Comparison of ENCODE assay signal across 11 cellular contexts in the genomic region with DNA sequence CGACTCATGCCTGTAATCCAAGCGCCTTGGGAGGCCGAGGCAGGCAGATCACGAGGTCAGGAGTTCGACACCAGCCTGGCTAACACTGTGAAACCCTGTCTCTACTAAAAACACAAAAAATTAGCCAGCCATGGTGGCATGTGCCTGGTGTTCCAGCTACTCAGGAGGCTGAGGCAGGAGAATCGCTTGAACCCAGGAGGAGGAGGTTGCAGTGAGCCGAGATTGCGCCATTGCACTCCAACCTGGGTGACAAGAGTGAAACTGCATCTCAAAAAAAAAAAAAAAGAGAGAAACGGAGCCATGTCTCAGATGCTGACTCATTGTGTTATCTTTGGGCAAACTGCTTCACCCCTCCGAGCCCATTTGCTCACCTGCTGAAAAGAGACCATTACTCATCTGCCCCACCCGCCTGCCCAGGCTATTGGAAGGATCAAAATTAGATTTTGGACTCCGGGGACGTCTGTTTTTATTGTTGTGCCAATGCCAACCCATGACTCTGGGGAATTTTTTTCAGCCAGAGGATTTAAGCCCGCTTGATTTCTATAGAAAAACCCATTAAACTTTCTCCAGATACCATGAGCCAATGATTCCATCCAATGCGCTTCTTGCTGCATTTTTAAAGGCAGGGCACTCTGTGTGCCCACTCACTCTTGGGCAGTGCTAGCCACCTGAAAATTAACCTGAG. TPM values are rescaled to one million over a fixed set of nuclear protein-coding genes. Genes with fewer than 3 reads are reported as not detected.
DNase-seq lines count a peak whose midpoint lies in the region; ATAC-seq, FAIRE-seq and TF ChIP-seq lines count a peak whose summit lies in the region.
"Had no signal": no experiment of that assay in that cellular context is flagged by ENCODE, and none has a peak within 500 bp of the region (broad histone marks: within the 10 kb centered on the region; RNA-seq: fewer than 3 reads in every experiment).

No MANE protein-coding gene starts in this region.

- TF ChIP-seq CTCF in chondrocyte (IDR thresholded peaks at IDR 0.05) = no peak

- H3K27ac Mint-ChIP-seq in activated CD4-positive, alpha-beta T cell treated with anti-CD3 and anti-CD28 coated beads, Interleukin-2, amount 10 ng/mL, durations not matched to agents 24 days and 14 days = no peak overlapping the region
- H3K27ac Mint-ChIP-seq in chondrocyte (ENCODE audit: unreplicated experiment) = peak overlapping the region; percentile 78

- ATAC-seq in HG03520 (IDR thresholded peaks at IDR 0.05; ENCODE audit: unreplicated experiment) = no peak
- ATAC-seq: activated T-cell treated with anti-CD3 and anti-CD28 coated beads, Interleukin-2, amount 50 U/mL, for 4 hours had no signal

- FAIRE-seq in GM12892 (lab: Jason Lieb, UNC) = no peak

- H3K9me3 Mint-ChIP-seq in activated CD4-positive, alpha-beta T cell treated with anti-CD3 and anti-CD28 coated beads, Interleukin-2, amount 10 ng/mL, durations not matched to agents 24 days and 14 days = no peaks in the 10 kb centered on the region
- no peaks in the 10 kb centered on the region for H3K9me3 Mint-ChIP-seq in chondrocyte (ENCODE audit: low read depth)
- H3K9me3 Mint-ChIP-seq: activated T-cell treated with anti-CD3 and anti-CD28 coated beads, Interleukin-2, amount 50 U/mL, for 4 hours had no signal

- H3K4me3 Mint-ChIP-seq in activated CD4-positive, alpha-beta T cell treated with anti-CD3 and anti-CD28 coated beads, Interleukin-2, amount 10 ng/mL, durations not matched to agents 24 days and 14 days = no peak overlapping the region
- H3K4me3 Mint-ChIP-seq in chondrocyte (ENCODE audit: unreplicated experiment) = no peak overlapping the region
- H3K4me3 Mint-ChIP-seq: activated T-cell treated with anti-CD3 and anti-CD28 coated beads, Interleukin-2, amount 50 U/mL, for 4 hours had no signal

- peak; percentile 33 for DNase-seq in activated CD4-positive, alpha-beta T cell treated with anti-CD3 and anti-CD28 coated beads for 48 hours
- DNase-seq in activated CD4-positive, alpha-beta T cell treated with anti-CD3 and anti-CD28 coated beads, Interleukin-2, amount 10 ng/mL, durations not matched to agents 24 days and 14 days = no peak
- DNase-seq in NCI-H146 (lab: John Stamatoyannopoulos, UW) = peak; percentile 17
- no peak for DNase-seq in chondrocyte (ENCODE audit: low spot score)
- DNase-seq in stimulated activated CD4-positive, alpha-beta T cell treated with anti-CD3 and anti-CD28 coated beads, Interleukin-4, amount 100 ng/mL, for 24 hours = peak; percentile 6
- no peak for DNase-seq in GM12892 (ENCODE audit: insufficient read length)
- DNase-seq in stimulated activated naive CD4-positive, alpha-beta T cell treated with Interleukin-2 at 50 U/mL for 16 hours (lab: John Stamatoyannopoulos, UW) = no peak
- DNase-seq: activated T-cell treated with anti-CD3 and anti-CD28 coated beads, Interleukin-2, amount 50 U/mL, for 4 hours; COR-L47; NCI-H187 treated with DMSO at 0.1 percent for 48 hours had no signal

- peaks cover 7% of the 10 kb centered on the region for H3K4me1 Mint-ChIP-seq in activated CD4-positive, alpha-beta T cell treated with anti-CD3 and anti-CD28 coated beads, Interleukin-2, amount 10 ng/mL, durations not matched to agents 24 days and 14 days
- peaks cover 15% of the 10 kb centered on the region for H3K4me1 Mint-ChIP-seq in chondrocyte (ENCODE audit: low read depth)

- intact Hi-C loops in activated CD4-positive, alpha-beta T cell treated with anti-CD3 and anti-CD28 coated beads, Interleukin-2, amount 10 ng/mL, durations not matched to agents 24 days and 14 days (cut with micrococcal nuclease) = no loop called here

- H3K27me3 Mint-ChIP-seq in activated CD4-positive, alpha-beta T cell treated with anti-CD3 and anti-CD28 coated beads, Interleukin-2, amount 10 ng/mL, durations not matched to agents 24 days and 14 days = no peaks in the 10 kb centered on the region
- no peaks in the 10 kb centered on the region for H3K27me3 Mint-ChIP-seq in chondrocyte (ENCODE audit: low read depth)

- no peaks in the 10 kb centered on the region for H3K36me3 Mint-ChIP-seq in activated CD4-positive, alpha-beta T cell treated with anti-CD3 and anti-CD28 coated beads, Interleukin-2, amount 10 ng/mL, durations not matched to agents 24 days and 14 days (ENCODE audit: low read depth)
- H3K36me3 Mint-ChIP-seq in chondrocyte (ENCODE audit: low read depth) = no peaks in the 10 kb centered on the region

- TF ChIP-seq POLR2A in GM12892 (IDR thresholded peaks at IDR 0.05; ENCODE audit: low read depth, low read length) = no peak

RNA-seq across cellular contexts. Expression of gene KPNA7, which starts 16.5 kb away (rescaled TPM):
- total RNA-seq in activated CD4-positive, alpha-beta T cell treated with anti-CD3 and anti-CD28 coated beads, Interleukin-2, amount 10 ng/mL, durations not matched to agents 24 days and 14 days = not detected in 2 replicates
- total RNA-seq in chondrocyte = not detected in 3 replicates
- not detected for polyA plus RNA-seq in GM12892 (2012; ENCODE audit: missing spikeins)
- total RNA-seq: activated T-cell treated with anti-CD3 and anti-CD28 coated beads, Interleukin-2, amount 50 U/mL, for 4 hours had no signal

RNA-seq across cellular contexts. Expression of gene MYH16, which starts 48.2 kb away (rescaled TPM):
- total RNA-seq in activated CD4-positive, alpha-beta T cell treated with anti-CD3 and anti-CD28 coated beads, Interleukin-2, amount 10 ng/mL, durations not matched to agents 24 days and 14 days = not detected in 2 replicates
- not detected in 3 replicates for total RNA-seq in chondrocyte
- polyA plus RNA-seq in GM12892 (2012; ENCODE audit: missing spikeins) = not detected
- total RNA-seq: activated T-cell treated with anti-CD3 and anti-CD28 coated beads, Interleukin-2, amount 50 U/mL, for 4 hours had no signal

Comparison
In these comparisons a context has a peak if more than half of its experiments do, and no peak if none do; other contexts are left out.
1. DNase-seq: peak in activated CD4-positive, alpha-beta T cell treated with anti-CD3 and anti-CD28 coated beads for 48 hours (single experiment), NCI-H146 (single experiment) and stimulated activated CD4-positive, alpha-beta T cell treated with anti-CD3 and anti-CD28 coated beads, Interleukin-4, amount 100 ng/mL, for 24 hours (single experiment); none in activated CD4-positive, alpha-beta T cell treated with anti-CD3 and anti-CD28 coated beads, Interleukin-2, amount 10 ng/mL, durations not matched to agents 24 days and 14 days (single experiment), chondrocyte (single experiment), GM12892 (single experiment) and stimulated activated naive CD4-positive, alpha-beta T cell treated with Interleukin-2 at 50 U/mL for 16 hours (single experiment).